Comparison of ENCODE assay signal across 10 cellular contexts in the genomic region with DNA sequence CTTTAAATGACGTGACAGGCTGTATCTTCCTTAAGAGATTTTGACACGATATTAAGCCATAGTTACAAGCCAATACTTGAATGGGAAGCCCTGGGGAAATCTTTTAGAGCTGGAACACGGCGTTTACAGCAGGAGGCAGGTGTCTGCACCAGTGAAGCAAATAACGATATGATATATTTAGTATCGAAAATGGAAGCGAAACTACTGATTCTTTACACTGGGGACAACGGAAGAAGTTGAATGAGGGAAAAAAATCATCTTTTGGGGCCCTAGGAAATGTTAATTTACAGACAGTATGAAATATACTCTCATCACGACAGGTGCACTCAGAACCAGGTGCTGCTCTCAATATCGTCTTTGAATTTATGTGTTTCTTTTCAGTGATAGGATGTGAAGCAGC.
DNase-seq lines count a peak whose midpoint lies in the region; ATAC-seq and TF ChIP-seq lines count a peak whose summit lies in the region.
"Had no signal": no experiment of that assay in that cellular context is flagged by ENCODE, and none has a peak within 500 bp of the region (broad histone marks: within the 10 kb centered on the region; RNA-seq: fewer than 3 reads in every experiment).

No MANE protein-coding gene starts in this region.

- peak overlapping the region; percentile 80 for H3K27ac ChIP-seq in neural cell (ENCODE audit: low read length)
- no peak overlapping the region for H3K27ac ChIP-seq in GM23248
- no peak overlapping the region for H3K27ac ChIP-seq in upper lobe of left lung

- H3K79me2 ChIP-seq in neural cell (replicated peaks; ENCODE audit: insufficient read depth, low read length): no peaks in the 10 kb centered on the region
- no peaks in the 10 kb centered on the region for H3K79me2 ChIP-seq in GM23248 (ENCODE audit: insufficient read depth)

- no peaks in the 10 kb centered on the region for H3K9me2 ChIP-seq in neural cell (ENCODE audit: insufficient read depth, low read length)
- H3K9me2 ChIP-seq in GM23248 (ENCODE audit: insufficient read depth): no peaks in the 10 kb centered on the region

- peak; percentile 48 for TF ChIP-seq CTCF in neural cell (IDR thresholded peaks at IDR 0.05; ENCODE audit: poor library complexity, severe bottlenecking)
- TF ChIP-seq CTCF in upper lobe of left lung (IDR thresholded peaks at IDR 0.05): no peak

- H3K4me2 ChIP-seq in neural cell (ENCODE audit: low read length) (peak overlapping the region; percentile 51), GM23248 (ENCODE audit: unreplicated experiment) (no peak overlapping the region)

- peak overlapping the region; percentile 13 for H3K9ac ChIP-seq in neural cell (ENCODE audit: low read length)
- no peak overlapping the region for H3K9ac ChIP-seq in GM23248

- H3K27me3 ChIP-seq in neural cell (ENCODE audit: insufficient read depth, low read depth, low read length) (no peaks in the 10 kb centered on the region), GM23248 (replicated peaks; ENCODE audit: insufficient read depth) (no peaks in the 10 kb centered on the region), upper lobe of left lung (no peaks in the 10 kb centered on the region)

- TF ChIP-seq EP300 in neural cell (conservative IDR thresholded peaks at IDR 0.05; ENCODE audit: poor library complexity, severe bottlenecking) (peak; percentile 97), upper lobe of left lung (IDR thresholded peaks at IDR 0.05) (no peak)

- in situ Hi-C loops in GM23248 (cut with MboI): no loop called here

- ATAC-seq in HG02885 (IDR thresholded peaks at IDR 0.05; ENCODE audit: poor library complexity, unreplicated experiment) (peak; percentile 89), upper lobe of left lung (ENCODE audit: low FRiP score in 2 of 2) (no peak)

- no peak overlapping the region for H2AFZ ChIP-seq in neural cell (ENCODE audit: low read depth, low read length)
- H2AFZ ChIP-seq in GM23248: no peak overlapping the region

- H3F3A ChIP-seq in neural cell (ENCODE audit: insufficient read depth, low read length, poor library complexity, severe bottlenecking): no peaks in the 10 kb centered on the region
- H3F3A ChIP-seq in GM23248 (ENCODE audit: insufficient read depth): no peaks in the 10 kb centered on the region

- no peaks in the 10 kb centered on the region for H3K4me1 ChIP-seq in GM23248 (ENCODE audit: insufficient read depth)
- no peaks in the 10 kb centered on the region for H3K4me1 ChIP-seq in upper lobe of left lung

- DNase-seq in NCI-H2171 treated with DMSO at 0.1 percent for 48 hours (lab: John Stamatoyannopoulos, UW) (peak; percentile 28), NCI-H2171 (lab: John Stamatoyannopoulos, UW) (no peak), NAMALWA (ENCODE audit: low spot score) (peak; percentile 97), GM23248 (no peak), upper lobe of left lung (no peak)
- no peak for DNase-seq in activated CD4-positive, alpha-beta T cell treated with anti-CD3 and anti-CD28 coated beads, Interleukin-2, amount 50 U/mL, for 48 hours
- DNase-seq: ACHN, NCI-H226 had no signal

- TF ChIP-seq POLR2A in upper lobe of left lung (IDR thresholded peaks at IDR 0.05): no peak

- TF ChIP-seq RAD21 in neural cell (conservative IDR thresholded peaks at IDR 0.05): peak; percentile 32

- H4K20me1 ChIP-seq in neural cell (ENCODE audit: insufficient read depth) (no peaks in the 10 kb centered on the region), GM23248 (ENCODE audit: insufficient read depth) (no peaks in the 10 kb centered on the region)

- H3K36me3 ChIP-seq in neural cell (ENCODE audit: insufficient read depth, low read length): no peaks in the 10 kb centered on the region
- no peaks in the 10 kb centered on the region for H3K36me3 ChIP-seq in GM23248 (ENCODE audit: low read depth)
- H3K36me3 ChIP-seq in upper lobe of left lung: no peaks in the 10 kb centered on the region

- H3K4me3 ChIP-seq in neural cell (ENCODE audit: low read length) (peak overlapping the region; percentile 50), GM23248 (no peak overlapping the region), upper lobe of left lung (no peak overlapping the region)

- WGBS in GM23248 (ENCODE audit: low coverage in 1 of 2, low lambda C conversion rate in 2 of 2, missing lambda C conversion rate in 2 of 2), 2 experiments: 33% methylated on average over 10 of the region's 10 CpGs
- 61 to 69% methylated on average over 10 of the region's 10 CpGs for WGBS in upper lobe of left lung, 2 donors

- H3K9me3 ChIP-seq in neural cell (ENCODE audit: low read length) (no peaks in the 10 kb centered on the region), GM23248 (ENCODE audit: low read depth) (no peaks in the 10 kb centered on the region), upper lobe of left lung (no peaks in the 10 kb centered on the region)

TF ChIP-seq in neural cell, 6 proteins besides CTCF, POLR2A, EP300 and RAD21:
- TF ChIP-seq POLR2AphosphoS5 (IDR thresholded peaks at IDR 0.05): peak; percentile 83
- peak; percentile 83 for TF ChIP-seq REST (IDR thresholded peaks at IDR 0.05; ENCODE audit: borderline replicate concordance)
- TF ChIP-seq SMC3 (conservative IDR thresholded peaks at IDR 0.05; ENCODE audit: poor library complexity): peak; percentile 28
- no peak for TF ChIP-seq EZH2 (IDR thresholded peaks at IDR 0.05; ENCODE audit: borderline replicate concordance, insufficient read depth, low read length, poor library complexity, severe bottlenecking)

Comparison
In these comparisons a context has a peak if more than half of its experiments do, and no peak if none do; other contexts are left out.
1. DNase-seq: peak in NCI-H2171 treated with DMSO at 0.1 percent for 48 hours (single experiment) and NAMALWA (single experiment); none in NCI-H2171 (single experiment), GM23248 (single experiment), upper lobe of left lung (0 of 2) and activated CD4-positive, alpha-beta T cell treated with anti-CD3 and anti-CD28 coated beads, Interleukin-2, amount 50 U/mL, for 48 hours (0 of 2).